Comparison of ENCODE assay signal across 29 cellular contexts in genomic region chr18:7367336-7367735, GRCh38.
DNase-seq lines count a peak whose midpoint lies in the region; ATAC-seq, FAIRE-seq and TF ChIP-seq lines count a peak whose summit lies in the region.
"Had no signal": no experiment of that assay in that cellular context is flagged by ENCODE, and none has a peak within 500 bp of the region (broad histone marks: within the 10 kb centered on the region; RNA-seq: fewer than 3 reads in every experiment).

No MANE protein-coding gene starts in this region.

- H2AK5ac ChIP-seq in H1 (ENCODE audit: low read depth, low read length): no peak overlapping the region

- H3K27ac ChIP-seq in H1 (ENCODE audit: low read depth, low read length): no peak overlapping the region
- H3K27ac ChIP-seq: 22Rv1, neutrophil had no signal

- H4K5ac ChIP-seq in H1 (ENCODE audit: insufficient read length, low read depth, low read length): no peak overlapping the region

- H2BK12ac ChIP-seq in H1 (ENCODE audit: low read depth, low read length): no peak overlapping the region

- no peak overlapping the region for H3K23ac ChIP-seq in H1 (ENCODE audit: insufficient read length)

- no peak overlapping the region for H3K4me3 Mint-ChIP-seq in neural crest cell
- H3K4me3 Mint-ChIP-seq: activated naive CD8-positive, alpha-beta T cell; CD4-positive, alpha-beta T cell; central memory CD8-positive, alpha-beta T cell had no signal

- no peak overlapping the region for H4K8ac ChIP-seq in H1 (ENCODE audit: extremely low read depth, insufficient read depth, low read length)

- H3K36me3 Mint-ChIP-seq in neural crest cell (ENCODE audit: low read depth): peaks cover 3% of the 10 kb centered on the region
- H3K36me3 Mint-ChIP-seq: activated naive CD8-positive, alpha-beta T cell had no signal

- H3K27me3 ChIP-seq in H1 (replicated peaks in 1 of 4; ENCODE audit: control insufficient read depth in 3 of 4, extremely low read depth in 1 of 4, insufficient read depth in 3 of 4, low read length in 3 of 4): no peaks in the 10 kb centered on the region

- H3K56ac ChIP-seq in H1 (replicated peaks; ENCODE audit: insufficient read length, low read depth, low read length): no peak overlapping the region

- H4K91ac ChIP-seq in H1 (replicated peaks; ENCODE audit: insufficient read length, low read length): no peak overlapping the region

- H4K20me1 ChIP-seq in H1 (replicated peaks in 1 of 2; ENCODE audit: control insufficient read depth in 1 of 2, insufficient read depth in 2 of 2, low read length in 2 of 2): no peaks in the 10 kb centered on the region

- FAIRE-seq in H1 (lab: Jason Lieb, UNC): no peak
- FAIRE-seq: astrocyte, kidney had no signal

- H2AFZ ChIP-seq in H1 (ENCODE audit: low read length): no peak overlapping the region

- no peak overlapping the region for H3K4me3 ChIP-seq in H1 (ENCODE audit: extremely low read depth in 1 of 4, insufficient read depth in 2 of 4, low read depth in 3 of 4, low read length in 4 of 4)

- no peak for TF ChIP-seq EP300 in H1 (IDR thresholded peaks at IDR 0.05; ENCODE audit: borderline replicate concordance in 1 of 2, low read depth in 2 of 2, low read length in 2 of 2)

- peak in 2 of 3 experiments; percentile 18 to 23; a peak in 2 of 4 replicates for TF ChIP-seq CTCF in H1 (IDR thresholded peaks at IDR 0.05; ENCODE audit: control extremely low read depth in 1 of 3, insufficient read depth in 1 of 3, low read depth in 1 of 3, low read length in 3 of 3)
- TF ChIP-seq CTCF in neural crest cell (conservative IDR thresholded peaks at IDR 0.05): no peak

- H3K23me2 ChIP-seq in H1 (ENCODE audit: low read depth, low read length): no peaks in the 10 kb centered on the region; the same call in 1 of the 2 replicates

- H3K27me3 Mint-ChIP-seq in neural crest cell (ENCODE audit: low read depth): no peaks in the 10 kb centered on the region
- H3K27me3 Mint-ChIP-seq: activated naive CD8-positive, alpha-beta T cell; central memory CD8-positive, alpha-beta T cell; progenitor cell of endocrine pancreas had no signal

- no peak overlapping the region for H3K18ac ChIP-seq in H1 (ENCODE audit: extremely low read depth, low read length)

- H2BK5ac ChIP-seq in H1 (ENCODE audit: low read depth, low read length): no peak overlapping the region

- no peaks in the 10 kb centered on the region for H3K79me2 ChIP-seq in H1 (ENCODE audit: control insufficient read depth in 1 of 2, insufficient read depth in 2 of 2, low read length in 2 of 2)

- POLR2A ChIA-PET in H1 (lab: Charles Lee; ENCODE audit: partially characterized antibody): no interaction called here

- no peaks in the 10 kb centered on the region for H3K36me3 ChIP-seq in H1 (ENCODE audit: control insufficient read depth in 2 of 4, insufficient read depth in 4 of 4, low read length in 3 of 4)
- H3K36me3 ChIP-seq: neutrophil had no signal

- H2BK120ac ChIP-seq in H1 (replicated peaks; ENCODE audit: low read depth, low read length): no peak overlapping the region

- H3K9me3 ChIP-seq in H1 (ENCODE audit: insufficient read depth in 2 of 2, low read depth in 1 of 2, low read length in 1 of 2): no peaks in the 10 kb centered on the region
- H3K9me3 ChIP-seq: neutrophil had no signal

- no peaks in the 10 kb centered on the region for H3K79me1 ChIP-seq in H1 (ENCODE audit: low read depth, low read length)

- no peak overlapping the region for H3K9ac ChIP-seq in H1 (replicated peaks in 1 of 4; ENCODE audit: extremely low read depth in 1 of 4, low read depth in 3 of 4, low read length in 3 of 4)

- H3K4me2 ChIP-seq in H1 (ENCODE audit: insufficient read depth in 1 of 2, low read depth in 2 of 2, low read length in 2 of 2): no peak overlapping the region

- peaks cover 4% of the 10 kb centered on the region for H3K9me3 Mint-ChIP-seq in neural crest cell
- H3K9me3 Mint-ChIP-seq: CD4-positive, alpha-beta T cell had no signal

- peaks cover 10% of the 10 kb centered on the region for H3K4me1 Mint-ChIP-seq in neural crest cell
- H3K4me1 Mint-ChIP-seq: central memory CD8-positive, alpha-beta T cell had no signal

- no peaks in the 10 kb centered on the region; a peak in 2 of 7 replicates for H3K4me1 ChIP-seq in H1 (replicated peaks in 1 of 4; ENCODE audit: control insufficient read depth in 3 of 4, insufficient read depth in 4 of 4, low read length in 3 of 4)

- H3K4ac ChIP-seq in H1 (replicated peaks; ENCODE audit: insufficient read length, low read depth, low read length): no peak overlapping the region

- 88% methylated on average over 7 of the region's 7 CpGs; no CpG with 5 or more reads in 1 of the 2 experiments for WGBS in H1 (ENCODE audit: extremely low coverage in 1 of 2, insufficient coverage in 1 of 2, insufficient read length in 1 of 2, insufficient replicate concordance in 2 of 2, low coverage in 1 of 2, low lambda C conversion rate in 2 of 2, missing lambda C conversion rate in 1 of 2), 2 experiments

- no peak overlapping the region for H2BK20ac ChIP-seq in H1 (ENCODE audit: low read length)

- ATAC-seq in GM21447 (IDR thresholded peaks at IDR 0.05; ENCODE audit: unreplicated experiment): no peak

- H3K14ac ChIP-seq in H1 (ENCODE audit: insufficient read length): no peak overlapping the region

- H2BK15ac ChIP-seq in H1 (ENCODE audit: low read length): no peak overlapping the region

- peak; percentile 41 to 46 for TF ChIP-seq RAD21 in H1 (IDR thresholded peaks at IDR 0.05 in 1 of 2, conservative IDR thresholded peaks at IDR 0.05 in 1 of 2; ENCODE audit: low read depth in 2 of 2, low read length in 2 of 2)

- DNase-seq in DMS 273 (lab: John Stamatoyannopoulos, UW; ENCODE audit: unreplicated experiment): peak; percentile 2
- no peak for DNase-seq in DMS 273 treated with DMSO at 0.1 percent for 48 hours (lab: John Stamatoyannopoulos, UW)
- DNase-seq in M059J (ENCODE audit: low read depth): peak; percentile 18
- peak in 1 of 2 experiments; percentile 49 for DNase-seq in H1 (ENCODE audit: low read depth in 1 of 2, low spot score in 2 of 2)
- DNase-seq in neural crest cell (ENCODE audit: low read depth, low spot score): no peak
- no peak for DNase-seq in midbrain (lab: John Stamatoyannopoulos, UW)
- DNase-seq in anterior cingulate cortex (lab: John Stamatoyannopoulos, UW): no peak
- DNase-seq: activated CD4-positive, alpha-beta T cell treated with anti-CD3 and anti-CD28 coated beads, Interleukin-2, amount 50 U/mL, for 48 hours; activated CD8-positive, alpha-beta memory T cell treated with anti-CD3 and anti-CD28 coated beads, Interleukin-2, amount 50 U/mL, for 48 hours; CD4-positive, alpha-beta T cell; DMS53; erythroblast; hypothalamus; kidney; mammary epithelial cell; NCI-H1092 treated with DMSO at 0.1 percent for 48 hours; NCI-H1930; OCI-M1; SHP77; stimulated activated CD8-positive, alpha-beta memory T cell treated with anti-CD3 and anti-CD28 coated beads, Interleukin-4, amount 100 ng/mL, for 48 hours; SW 1271 had no signal

- H3K27ac Mint-ChIP-seq in neural crest cell (ENCODE audit: unreplicated experiment): peak overlapping the region; percentile 19
- H3K27ac Mint-ChIP-seq: activated naive CD8-positive, alpha-beta T cell; activated T-helper 2 cell treated with anti-CD3 and anti-CD28 coated beads, Interferon-gamma antibody, Interleukin-2, Interleukin-4, amounts not matched to agents 10 μg/mL and 5 μg/mL and 100 μg/mL, durations not matched to agents 14 hours and 24 hours and 36 hours; CD4-positive, alpha-beta T cell; progenitor cell of endocrine pancreas had no signal

- no peak for TF ChIP-seq POLR2A in H1 (IDR thresholded peaks at IDR 0.05; ENCODE audit: control extremely low read depth in 1 of 2, low read depth in 2 of 2, low read length in 2 of 2)

- CTCF ChIA-PET in H1 (lab: Charles Lee; ENCODE audit: partially characterized antibody): interaction anchor here (0.7 to 5.3 kb wide), 14 partner anchors 9 to 297 kb away, joined by 3 to 21 read pairs (median 3); partner anchors contain the start of gene PTPRM

TF ChIP-seq in H1, 55 proteins besides CTCF, POLR2A, EP300 and RAD21 (continues in another document):
- no peak for TF ChIP-seq E2F6 (IDR thresholded peaks at IDR 0.05)
- TF ChIP-seq RBBP5 (IDR thresholded peaks at IDR 0.05; ENCODE audit: borderline replicate concordance, low read depth, low read length): no peak

Comparison
In these comparisons a context has a peak if more than half of its experiments do, and no peak if none do; other contexts are left out.
1. DNase-seq: peak in DMS 273 (single experiment) and M059J (single experiment); none in DMS 273 treated with DMSO at 0.1 percent for 48 hours (single experiment), neural crest cell (single experiment), midbrain (single experiment) and anterior cingulate cortex (0 of 58).